Comparison of ENCODE assay signal across 9 cellular contexts in the genomic region with DNA sequence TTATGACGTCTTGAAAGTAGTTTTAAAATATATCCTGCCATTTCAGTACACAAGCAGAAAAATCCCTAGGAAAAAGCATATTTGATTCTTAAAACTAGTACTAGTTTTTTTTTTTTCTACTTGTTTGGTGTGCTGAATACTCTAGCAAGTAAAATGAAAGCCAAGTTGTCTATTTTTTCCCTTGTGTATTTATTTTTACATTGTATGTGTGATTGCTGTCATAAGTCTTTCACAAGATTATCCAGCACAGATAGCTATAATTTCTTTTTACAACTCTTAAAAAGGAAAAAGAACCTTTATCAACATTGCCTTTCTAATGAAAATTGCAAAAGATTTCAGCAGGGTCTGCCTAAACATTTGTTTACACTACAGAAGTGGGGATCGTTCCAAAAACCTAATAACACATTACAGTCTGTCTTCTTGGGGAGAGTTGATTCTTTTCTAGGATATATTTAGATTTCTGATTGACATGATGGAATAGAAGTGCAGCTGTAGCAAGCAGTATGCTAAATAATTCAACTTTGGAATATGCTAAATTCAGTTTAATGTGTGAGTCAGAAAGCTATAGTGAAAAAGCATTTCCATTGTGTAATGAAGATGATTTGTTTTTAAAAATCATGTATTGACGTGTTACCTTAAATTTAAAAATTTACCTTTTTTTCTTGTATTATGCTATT. TPM values are rescaled to one million over a fixed set of nuclear protein-coding genes. Genes with fewer than 3 reads are reported as not detected.
DNase-seq lines count a peak whose midpoint lies in the region; ATAC-seq and TF ChIP-seq lines count a peak whose summit lies in the region.
"Had no signal": no experiment of that assay in that cellular context is flagged by ENCODE, and none has a peak within 500 bp of the region (broad histone marks: within the 10 kb centered on the region; RNA-seq: fewer than 3 reads in every experiment).

No MANE protein-coding gene starts in this region.

- CTCF ChIA-PET in AG04450 (lab: Charles Lee): interaction anchor here (0.6 to 0.7 kb wide), 2 partner anchors 43 to 44 kb away, joined by 3 read pairs; no protein-coding TSS in a partner anchor

- TF ChIP-seq CTCF in AG04450 (IDR thresholded peaks at IDR 0.05; ENCODE audit: low read depth, low read length) (no peak), breast epithelium (IDR thresholded peaks at IDR 0.05) (no peak)

- intact Hi-C loops in breast epithelium (cut with DNase I; ENCODE audit: low total_unique reads): loop anchor here (10.0 kb wide), 1 partner anchor 97 kb away; the partner anchor contains the start of gene FNBP1L

- POLR2A ChIA-PET in AG04450 (lab: Yijun Ruan, JAX): no interaction called here

- H3K9me3 ChIP-seq in AG04450 (ENCODE audit: control insufficient read depth, insufficient read depth, low read length): no peaks in the 10 kb centered on the region
- H3K9me3 ChIP-seq in HUES48 (ENCODE audit: control insufficient read depth, insufficient read depth, low read length): no peaks in the 10 kb centered on the region
- H3K9me3 ChIP-seq in breast epithelium: no peaks in the 10 kb centered on the region
- no peaks in the 10 kb centered on the region for H3K9me3 ChIP-seq in mucosa of stomach (ENCODE audit: control insufficient read depth, low read length)

- H3K27me3 ChIP-seq in AG04450 (ENCODE audit: control insufficient read depth, insufficient read depth, low read length): no peaks in the 10 kb centered on the region
- H3K27me3 ChIP-seq in HUES48 (ENCODE audit: control insufficient read depth, insufficient read depth, low read length): no peaks in the 10 kb centered on the region
- H3K27me3 ChIP-seq in breast epithelium: no peaks in the 10 kb centered on the region
- H3K27me3 ChIP-seq in mucosa of stomach (ENCODE audit: control insufficient read depth, insufficient read depth, low read length): no peaks in the 10 kb centered on the region

- peaks cover 17% of the 10 kb centered on the region for H3K36me3 ChIP-seq in HUES48 (ENCODE audit: control insufficient read depth, insufficient read depth, low read length)
- no peaks in the 10 kb centered on the region for H3K36me3 ChIP-seq in breast epithelium
- no peaks in the 10 kb centered on the region for H3K36me3 ChIP-seq in mucosa of stomach (ENCODE audit: control insufficient read depth, insufficient read depth, low read length)

- H3K4me3 ChIP-seq in AG04450 (ENCODE audit: low read depth, low read length) (peak overlapping the region; percentile 84), HUES48 (ENCODE audit: low read depth, low read length) (peak overlapping the region; percentile 92), breast epithelium (peak overlapping the region; percentile 87 to 94 (median 92)), mucosa of stomach (ENCODE audit: low read length) (peak overlapping the region; percentile 27)

- H3K4me1 ChIP-seq in HUES48 (ENCODE audit: control insufficient read depth, insufficient read depth, low read length): peaks cover 17% of the 10 kb centered on the region; the same call in 1 of the 2 replicates
- H3K4me1 ChIP-seq in breast epithelium: peaks cover 0 to 3% of the 10 kb centered on the region in 2 donors
- no peaks in the 10 kb centered on the region for H3K4me1 ChIP-seq in mucosa of stomach (ENCODE audit: control insufficient read depth, insufficient read depth, low read length)

- H3K9ac ChIP-seq in HUES48 (ENCODE audit: low read depth, low read length) (no peak overlapping the region), mucosa of stomach (ENCODE audit: low read length) (peak overlapping the region; percentile 98)

- H3K27ac ChIP-seq in AG04450 (ENCODE audit: low read depth, low read length): no peak overlapping the region
- H3K27ac ChIP-seq in HUES48 (ENCODE audit: low read depth, low read length): no peak overlapping the region
- peak overlapping the region in 1 of 2 donors; percentile 22 for H3K27ac ChIP-seq in breast epithelium

- no peak for DNase-seq in AG04450 (ENCODE audit: low read depth, low spot score)
- no peak for DNase-seq in breast epithelium (ENCODE audit: low spot score in 2 of 2)
- DNase-seq in NCI-H1105 (lab: John Stamatoyannopoulos, UW): no peak
- DNase-seq in HuH-7.5 (ENCODE audit: low spot score): no peak
- DNase-seq: NCI-H1417 had no signal

- ATAC-seq in GM21381 (IDR thresholded peaks at IDR 0.05; ENCODE audit: unreplicated experiment): no peak
- ATAC-seq in HG03095 (IDR thresholded peaks at IDR 0.05; ENCODE audit: unreplicated experiment): no peak

- no peak for TF ChIP-seq POLR2A in breast epithelium (IDR thresholded peaks at IDR 0.05)

RNA-seq across cellular contexts. Expression of gene DR1, which starts 2.5 kb away (rescaled TPM):
- 36.1 and 44.9 TPM in 2 replicates for polyA plus RNA-seq in AG04450 (2011; rRNA removed)
- 32.4 and 35.8 TPM in 2 replicates for polyA minus RNA-seq in AG04450 (2011; rRNA and poly(A)+ RNA removed)
- 10 to 100 TPM; 23.6 to 33.1 (median 31.0) TPM for total RNA-seq in breast epithelium

Comparison
In these comparisons a context has a peak if more than half of its experiments do, and no peak if none do; other contexts are left out.
1. H3K4me3 ChIP-seq: peak in every context shown above with its lines; median percentile 92 in HUES48; 92 in breast epithelium; 84 in AG04450; 27 in mucosa of stomach.